In the genomic region with DNA sequence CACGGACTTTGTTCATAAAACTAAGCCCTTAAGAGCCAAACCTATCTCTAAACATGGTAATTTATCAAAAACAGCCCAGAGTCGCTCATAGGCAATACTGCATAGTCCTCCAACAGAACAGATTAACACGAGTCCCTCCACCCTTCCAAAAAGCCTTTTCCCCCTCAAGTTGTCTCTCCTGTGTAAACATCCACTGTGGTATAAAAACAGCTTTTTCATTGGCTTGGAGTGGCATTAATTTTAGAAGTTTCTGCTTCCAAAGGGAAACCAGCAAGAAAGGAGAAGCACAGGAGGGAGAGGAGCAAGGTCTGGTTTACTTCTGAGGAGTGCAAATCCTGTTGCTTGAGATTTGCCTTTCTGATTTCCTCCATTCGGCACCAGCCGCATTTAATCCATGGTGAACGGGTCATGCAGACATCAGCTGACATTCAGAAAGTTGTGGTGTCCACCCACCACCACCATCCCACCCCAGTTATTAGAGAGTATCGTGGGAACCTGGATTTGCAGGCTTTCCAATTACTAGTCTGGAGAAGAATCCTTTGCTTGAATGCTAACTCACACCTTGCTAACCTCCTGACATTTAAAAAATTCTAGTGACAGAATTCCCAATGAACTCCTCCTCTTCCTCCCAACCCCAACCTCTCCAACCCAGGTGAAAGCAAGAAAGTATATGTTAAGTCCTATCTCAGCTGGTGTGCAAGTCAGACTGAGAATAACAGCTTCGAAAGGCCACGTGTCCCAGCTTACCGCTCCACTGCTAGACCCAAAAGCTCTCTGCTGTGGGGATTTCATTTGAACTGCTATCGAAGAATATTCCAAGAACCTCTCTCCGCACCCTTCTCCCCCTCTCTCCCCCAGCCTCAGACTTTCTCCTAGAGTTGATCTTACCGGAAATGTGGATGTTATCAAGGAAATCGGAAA, we compare ENCODE assay signal across 1 cellular context.
TF ChIP-seq lines count a peak whose summit lies in the region.

No MANE protein-coding gene starts in this region.

TF ChIP-seq in WTC11, 78 proteins besides CTCF, POLR2A, EP300 and RAD21 (continued from another document):
- TF ChIP-seq, protein P1, sequence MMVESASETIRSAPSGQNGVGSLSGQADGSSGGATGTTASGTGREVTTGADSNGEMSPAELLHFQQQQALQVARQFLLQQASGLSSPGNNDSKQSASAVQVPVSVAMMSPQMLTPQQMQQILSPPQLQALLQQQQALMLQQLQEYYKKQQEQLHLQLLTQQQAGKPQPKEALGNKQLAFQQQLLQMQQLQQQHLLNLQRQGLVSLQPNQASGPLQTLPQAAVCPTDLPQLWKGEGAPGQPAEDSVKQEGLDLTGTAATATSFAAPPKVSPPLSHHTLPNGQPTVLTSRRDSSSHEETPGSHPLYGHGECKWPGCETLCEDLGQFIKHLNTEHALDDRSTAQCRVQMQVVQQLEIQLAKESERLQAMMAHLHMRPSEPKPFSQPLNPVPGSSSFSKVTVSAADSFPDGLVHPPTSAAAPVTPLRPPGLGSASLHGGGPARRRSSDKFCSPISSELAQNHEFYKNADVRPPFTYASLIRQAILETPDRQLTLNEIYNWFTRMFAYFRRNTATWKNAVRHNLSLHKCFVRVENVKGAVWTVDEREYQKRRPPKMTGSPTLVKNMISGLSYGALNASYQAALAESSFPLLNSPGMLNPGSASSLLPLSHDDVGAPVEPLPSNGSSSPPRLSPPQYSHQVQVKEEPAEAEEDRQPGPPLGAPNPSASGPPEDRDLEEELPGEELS (CRISPR knock-in tag; IDR thresholded peaks at IDR 0.05), result no peak
- TF ChIP-seq, protein P2, sequence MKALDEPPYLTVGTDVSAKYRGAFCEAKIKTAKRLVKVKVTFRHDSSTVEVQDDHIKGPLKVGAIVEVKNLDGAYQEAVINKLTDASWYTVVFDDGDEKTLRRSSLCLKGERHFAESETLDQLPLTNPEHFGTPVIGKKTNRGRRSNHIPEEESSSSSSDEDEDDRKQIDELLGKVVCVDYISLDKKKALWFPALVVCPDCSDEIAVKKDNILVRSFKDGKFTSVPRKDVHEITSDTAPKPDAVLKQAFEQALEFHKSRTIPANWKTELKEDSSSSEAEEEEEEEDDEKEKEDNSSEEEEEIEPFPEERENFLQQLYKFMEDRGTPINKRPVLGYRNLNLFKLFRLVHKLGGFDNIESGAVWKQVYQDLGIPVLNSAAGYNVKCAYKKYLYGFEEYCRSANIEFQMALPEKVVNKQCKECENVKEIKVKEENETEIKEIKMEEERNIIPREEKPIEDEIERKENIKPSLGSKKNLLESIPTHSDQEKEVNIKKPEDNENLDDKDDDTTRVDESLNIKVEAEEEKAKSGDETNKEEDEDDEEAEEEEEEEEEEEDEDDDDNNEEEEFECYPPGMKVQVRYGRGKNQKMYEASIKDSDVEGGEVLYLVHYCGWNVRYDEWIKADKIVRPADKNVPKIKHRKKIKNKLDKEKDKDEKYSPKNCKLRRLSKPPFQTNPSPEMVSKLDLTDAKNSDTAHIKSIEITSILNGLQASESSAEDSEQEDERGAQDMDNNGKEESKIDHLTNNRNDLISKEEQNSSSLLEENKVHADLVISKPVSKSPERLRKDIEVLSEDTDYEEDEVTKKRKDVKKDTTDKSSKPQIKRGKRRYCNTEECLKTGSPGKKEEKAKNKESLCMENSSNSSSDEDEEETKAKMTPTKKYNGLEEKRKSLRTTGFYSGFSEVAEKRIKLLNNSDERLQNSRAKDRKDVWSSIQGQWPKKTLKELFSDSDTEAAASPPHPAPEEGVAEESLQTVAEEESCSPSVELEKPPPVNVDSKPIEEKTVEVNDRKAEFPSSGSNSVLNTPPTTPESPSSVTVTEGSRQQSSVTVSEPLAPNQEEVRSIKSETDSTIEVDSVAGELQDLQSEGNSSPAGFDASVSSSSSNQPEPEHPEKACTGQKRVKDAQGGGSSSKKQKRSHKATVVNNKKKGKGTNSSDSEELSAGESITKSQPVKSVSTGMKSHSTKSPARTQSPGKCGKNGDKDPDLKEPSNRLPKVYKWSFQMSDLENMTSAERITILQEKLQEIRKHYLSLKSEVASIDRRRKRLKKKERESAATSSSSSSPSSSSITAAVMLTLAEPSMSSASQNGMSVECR (CRISPR knock-in tag; IDR thresholded peaks at IDR 0.05; ENCODE audit: borderline replicate concordance), result no peak
- no peak for TF ChIP-seq NR2C2 (CRISPR knock-in tag; IDR thresholded peaks at IDR 0.05)
- no peak for TF ChIP-seq PRRX2 (CRISPR knock-in tag; IDR thresholded peaks at IDR 0.05)
